30 cellular contexts compared by ENCODE assay signal in genomic region chr12:46903058-46903457, GRCh38.
"Had no signal": no experiment of that assay in that cellular context is flagged by ENCODE, and none has a peak within 500 bp of the region (broad histone marks: within the 10 kb centered on the region; RNA-seq: fewer than 3 reads in every experiment).

No MANE protein-coding gene starts in this region.

- H3K4me2 ChIP-seq: KMS-11, PC-9 had no signal

- ATAC-seq: Panc1, Right ventricle myocardium inferior, SK-N-SH treated with all-trans-retinoic acid at 6 μM for 48 hours had no signal

- H3K27me3 ChIP-seq: SJCRH30 had no signal

- H3K36me3 ChIP-seq: SJCRH30 had no signal

- H3K9ac ChIP-seq: KMS-11 had no signal

- H3K4me1 ChIP-seq: SJCRH30 had no signal

- DNase-seq: Karpas-422, MM.1S, MV-4-11, NCI-H1092, NCI-H1105, NCI-H1417 treated with DMSO at 0.1 percent for 48 hours, NCI-H1436 treated with DMSO at 0.1 percent for 48 hours, NCI-H1694 treated with DMSO at 0.1 percent for 48 hours, NCI-H187 treated with DMSO at 0.1 percent for 48 hours, NCI-H2029, NCI-H2081, NCI-H2171 treated with DMSO at 0.1 percent for 48 hours, NCI-H2227 treated with DMSO at 0.1 percent for 48 hours, NCI-H345, NCI-H446, NCI-H510A treated with DMSO at 0.1 percent for 48 hours, NCI-H524 treated with DMSO at 0.1 percent for 48 hours, NCI-H69, NCI-H748 treated with DMSO at 0.1 percent for 48 hours, NCI-H82, PC-9, SHP77, SIG-M5, SJCRH30 had no signal

- H2AFZ ChIP-seq: PC-9 had no signal

- H3K27ac ChIP-seq: KMS-11, PC-9, RWPE1, SJCRH30 had no signal

- H3K4me3 ChIP-seq: PC-9, SJCRH30, SK-N-MC had no signal

- H3K9me3 ChIP-seq: SJCRH30 had no signal
